ENCODE assay signal across 19 cellular contexts in the genomic region with DNA sequence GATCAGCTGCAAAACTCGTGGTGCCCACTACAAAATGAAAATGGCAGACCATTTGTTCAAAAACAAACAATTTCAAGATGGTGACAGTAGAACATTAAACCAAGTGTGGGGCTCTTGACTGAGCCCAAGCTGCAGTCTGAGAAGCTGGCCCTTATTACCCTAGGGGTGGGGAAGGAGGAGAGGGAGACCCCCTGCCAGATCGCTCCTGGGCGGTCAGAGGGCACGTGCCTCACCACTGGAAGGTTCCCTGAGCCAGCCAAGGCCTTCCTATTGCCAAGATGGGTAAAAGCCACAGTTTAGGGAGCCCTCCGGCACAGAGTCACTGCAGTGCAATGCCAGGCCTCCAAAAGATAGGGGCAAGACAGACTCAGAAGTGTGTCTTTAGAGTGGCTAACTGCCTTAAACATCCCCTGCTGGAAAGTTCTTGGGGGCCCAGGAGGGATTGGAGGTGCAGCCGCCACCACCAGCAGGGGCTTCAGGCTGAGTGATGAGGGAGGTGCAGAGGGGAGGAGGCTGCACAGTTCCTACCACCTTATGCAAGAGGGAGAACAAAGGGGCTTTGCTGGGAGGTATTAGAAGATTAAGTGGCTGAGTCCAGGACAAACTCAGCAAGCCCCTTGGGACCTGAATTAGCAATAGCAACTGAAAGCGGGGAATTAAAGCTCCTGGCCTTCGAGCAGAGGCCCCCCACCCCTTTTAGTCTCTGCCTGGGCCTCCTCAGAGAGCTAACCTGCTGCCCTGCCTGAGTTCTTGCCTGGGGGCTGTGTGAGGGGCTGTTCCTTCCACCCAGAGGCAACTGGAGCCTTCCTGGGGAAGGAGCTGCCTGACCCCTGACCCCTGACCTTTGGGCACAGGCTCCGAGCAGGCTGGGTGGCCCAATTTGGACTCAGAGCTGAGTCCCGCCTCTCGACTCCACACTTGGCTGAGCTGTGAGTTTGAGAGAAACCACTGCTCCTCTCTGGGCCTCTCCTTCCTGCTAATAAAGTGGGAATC.
DNase-seq lines count a peak whose midpoint lies in the region; ATAC-seq lines count a peak whose summit lies in the region.
"Had no signal": no experiment of that assay in that cellular context is flagged by ENCODE, and none has a peak within 500 bp of the region (broad histone marks: within the 10 kb centered on the region; RNA-seq: fewer than 3 reads in every experiment).

No MANE protein-coding gene starts in this region.

- H3K9me3 ChIP-seq in SJCRH30 (replicated peaks), result no peaks in the 10 kb centered on the region
- H3K9me3 ChIP-seq: BLaER1 had no signal

- no peaks in the 10 kb centered on the region for H3K36me3 ChIP-seq in SJCRH30
- H3K36me3 ChIP-seq: BLaER1 had no signal

- no peak overlapping the region for H3K4me3 ChIP-seq in SJCRH30
- H3K4me3 ChIP-seq: BLaER1, GM23248 had no signal

- no peak overlapping the region for H3K27ac ChIP-seq in SJCRH30
- H3K27ac ChIP-seq: 22Rv1, BLaER1, GM23248, KMS-11 had no signal

- ATAC-seq in left lobe of liver, result peak; percentile 25
- no peak for ATAC-seq in HG03432 (IDR thresholded peaks at IDR 0.05; ENCODE audit: unreplicated experiment)
- ATAC-seq: PC-3 had no signal

- H3K27me3 ChIP-seq in SJCRH30, result peaks cover 2% of the 10 kb centered on the region; the same call in 1 of the 2 replicates
- H3K27me3 ChIP-seq: BLaER1 had no signal

- DNase-seq in NCI-H1436 (lab: John Stamatoyannopoulos, UW) (peak; percentile 16), NCI-H1436 treated with DMSO at 0.1 percent for 48 hours (lab: John Stamatoyannopoulos, UW) (no peak), SJCRH30 (peak; percentile 58 to 69), left lobe of liver (ENCODE audit: low spot score) (no peak), T1000 (lab: John Stamatoyannopoulos, UW) (no peak), medulla oblongata (ENCODE audit: extremely low spot score) (no peak), NCI-H345 treated with DMSO at 0.1 percent for 48 hours (lab: John Stamatoyannopoulos, UW; ENCODE audit: unreplicated experiment) (no peak)
- DNase-seq: DMS153, GM23248, HFFc6, NCI-H1092 treated with DMSO at 0.1 percent for 48 hours, NCI-H187 treated with DMSO at 0.1 percent for 48 hours, NCI-H2171 treated with DMSO at 0.1 percent for 48 hours, NCI-H510A treated with DMSO at 0.1 percent for 48 hours, PC-3 had no signal

- H3K4me1 ChIP-seq in SJCRH30, result peaks cover 13% of the 10 kb centered on the region; the same call in 1 of the 2 replicates

Comparison
In these comparisons a context has a peak if more than half of its experiments do, and no peak if none do; other contexts are left out.
1. DNase-seq: peak in NCI-H1436 (single experiment) and SJCRH30 (2 of 2); none in NCI-H1436 treated with DMSO at 0.1 percent for 48 hours (single experiment), left lobe of liver (single experiment), T1000 (single experiment), medulla oblongata (single experiment) and NCI-H345 treated with DMSO at 0.1 percent for 48 hours (single experiment).